Comparison of ENCODE assay signal across 2 cellular contexts in the genomic region with DNA sequence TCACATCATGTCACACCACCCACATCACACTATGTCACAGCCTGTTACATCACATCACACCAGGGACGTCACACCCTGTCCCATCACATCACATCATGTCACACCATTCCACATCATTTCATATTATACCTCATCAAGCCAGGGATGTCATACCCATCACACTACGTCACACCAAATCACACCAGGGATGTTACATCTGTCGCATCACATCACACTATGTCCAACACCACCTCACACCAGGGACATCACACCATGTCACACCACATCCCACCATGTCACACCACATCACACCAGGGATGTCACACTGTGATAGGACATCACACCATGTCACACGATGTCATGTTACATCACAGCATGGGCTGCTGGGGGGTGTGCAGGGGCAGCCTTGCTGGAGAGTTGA.
TF ChIP-seq lines count a peak whose summit lies in the region.

No MANE protein-coding gene starts in this region.

TF ChIP-seq in HepG2, 621 proteins besides CTCF, POLR2A, EP300 and RAD21:
- peak; percentile 92 for TF ChIP-seq CREB1 (IDR thresholded peaks at IDR 0.05)
- no peak for TF ChIP-seq CREB1 (CRISPR knock-in tag; IDR thresholded peaks at IDR 0.05)
- TF ChIP-seq JDP2 (CRISPR knock-in tag; IDR thresholded peaks at IDR 0.05; ENCODE audit: borderline replicate concordance), result no peak
- TF ChIP-seq SIN3B (IDR thresholded peaks at IDR 0.05; ENCODE audit: low read length), result no peak
- TF ChIP-seq ZNF230 (CRISPR knock-in tag; IDR thresholded peaks at IDR 0.05), result no peak
- TF ChIP-seq KLF13 (CRISPR knock-in tag; IDR thresholded peaks at IDR 0.05), result no peak
- no peak for TF ChIP-seq ZNF468 (CRISPR knock-in tag; IDR thresholded peaks at IDR 0.05)
- no peak for TF ChIP-seq LRRFIP1 (CRISPR knock-in tag; conservative IDR thresholded peaks at IDR 0.05)
- no peak for TF ChIP-seq TBX2 (CRISPR knock-in tag; IDR thresholded peaks at IDR 0.05; ENCODE audit: borderline replicate concordance)
- no peak for TF ChIP-seq ZNF614 (CRISPR knock-in tag; IDR thresholded peaks at IDR 0.05; ENCODE audit: borderline replicate concordance)
- no peak for TF ChIP-seq HNRNPLL (IDR thresholded peaks at IDR 0.05; ENCODE audit: low read depth, low read length, poor library complexity, severe bottlenecking)
- TF ChIP-seq ATF7 (IDR thresholded peaks at IDR 0.05), result peak; percentile 42; the same call in 1 of the 2 replicates
- TF ChIP-seq ATF7 (CRISPR knock-in tag; IDR thresholded peaks at IDR 0.05), result no peak
- no peak for TF ChIP-seq ZBTB10 (CRISPR knock-in tag; IDR thresholded peaks at IDR 0.05; ENCODE audit: borderline replicate concordance)

TF ChIP-seq in GM12878, 131 proteins besides CTCF, POLR2A, EP300 and RAD21:
- TF ChIP-seq BCL3 (IDR thresholded peaks at IDR 0.05; ENCODE audit: borderline replicate concordance, insufficient read depth, low read depth, low read length, poor library complexity, severe bottlenecking) (peak; percentile 63), YY1 (IDR thresholded peaks at IDR 0.05; ENCODE audit: low read depth, low read length) (no peak)
